8 cellular contexts compared by ENCODE assay signal in genomic region chr6:40962241-40962640, GRCh38.
DNase-seq lines count a peak whose midpoint lies in the region; ATAC-seq and TF ChIP-seq lines count a peak whose summit lies in the region.

No MANE protein-coding gene starts in this region.

- ATAC-seq in GM18502 (IDR thresholded peaks at IDR 0.05; ENCODE audit: poor library complexity, unreplicated experiment) = peak; percentile 85
- ATAC-seq in HG03432 (IDR thresholded peaks at IDR 0.05; ENCODE audit: unreplicated experiment) = peak; percentile 60
- peak; percentile 46 for ATAC-seq in mucosa of descending colon
- no peak for ATAC-seq in left colon

- H3K27ac ChIP-seq in Peyer's patch = no peak overlapping the region

- no peak for TF ChIP-seq POLR2A in Peyer's patch (IDR thresholded peaks at IDR 0.05)

- no peaks in the 10 kb centered on the region for H3K27me3 ChIP-seq in Peyer's patch

- no peaks in the 10 kb centered on the region for H3K9me3 ChIP-seq in mucosa of descending colon
- H3K9me3 ChIP-seq in Peyer's patch = no peaks in the 10 kb centered on the region

- no peaks in the 10 kb centered on the region for H3K4me1 ChIP-seq in mucosa of descending colon (ENCODE audit: low read depth)
- H3K4me1 ChIP-seq in Peyer's patch = no peaks in the 10 kb centered on the region

- peak; percentile 22 to 37 for DNase-seq in activated CD4-positive, alpha-beta T cell treated with anti-CD3 and anti-CD28 coated beads, Interleukin-2, amount 50 U/mL, for 48 hours
- DNase-seq in mucosa of descending colon (peak in 1 of 3 donors; percentile 2), Peyer's patch (no peak), DMS 273 treated with DMSO at 0.1 percent for 48 hours (lab: John Stamatoyannopoulos, UW) (no peak), SKM-1 treated with dmso at 0.1 percent for 144 hours (lab: John Stamatoyannopoulos, UW; ENCODE audit: unreplicated experiment) (no peak), left colon (no peak)

- no peak for TF ChIP-seq CTCF in mucosa of descending colon (IDR thresholded peaks at IDR 0.05)
- TF ChIP-seq CTCF in Peyer's patch (IDR thresholded peaks at IDR 0.05) = no peak

- H3K4me3 ChIP-seq in mucosa of descending colon (no peak overlapping the region), Peyer's patch (no peak overlapping the region)

- H3K36me3 ChIP-seq in mucosa of descending colon (ENCODE audit: low read depth) (no peaks in the 10 kb centered on the region), Peyer's patch (no peaks in the 10 kb centered on the region)

- intact Hi-C loops in mucosa of descending colon (cut with DNase I, micrococcal nuclease) = no loop called here
- intact Hi-C loops in left colon (cut with DNase I, micrococcal nuclease) = no loop called here

Comparison
In these comparisons a context has a peak if more than half of its experiments do, and no peak if none do; other contexts are left out.
1. DNase-seq: peak in activated CD4-positive, alpha-beta T cell treated with anti-CD3 and anti-CD28 coated beads, Interleukin-2, amount 50 U/mL, for 48 hours (2 of 2); none in Peyer's patch (0 of 3), DMS 273 treated with DMSO at 0.1 percent for 48 hours (single experiment), SKM-1 treated with dmso at 0.1 percent for 144 hours (single experiment) and left colon (0 of 2).